Comparison of ENCODE assay signal across 9 cellular contexts in genomic region chr20:37335642-37336368, GRCh38. TPM values are rescaled to one million over a fixed set of nuclear protein-coding genes. Genes with fewer than 3 reads are reported as not detected.
DNase-seq lines count a peak whose midpoint lies in the region; ATAC-seq and TF ChIP-seq lines count a peak whose summit lies in the region.
"Had no signal": no experiment of that assay in that cellular context is flagged by ENCODE, and none has a peak within 500 bp of the region (broad histone marks: within the 10 kb centered on the region; RNA-seq: fewer than 3 reads in every experiment).

No MANE protein-coding gene starts in this region.

- no peak for TF ChIP-seq CTCF in OCI-LY3 (IDR thresholded peaks at IDR 0.05; ENCODE audit: low read depth, low read length)
- no peak for TF ChIP-seq CTCF in uterus (IDR thresholded peaks at IDR 0.05)

- H3K4me2 ChIP-seq in OCI-LY3 (ENCODE audit: low read length), result peak overlapping the region; percentile 84

- H3K79me2 ChIP-seq in OCI-LY3 (ENCODE audit: low read length), result no peaks in the 10 kb centered on the region

- H3K36me3 ChIP-seq in OCI-LY3 (replicated peaks; ENCODE audit: low read depth, low read length) (no peaks in the 10 kb centered on the region), uterus (no peaks in the 10 kb centered on the region)

- no peak for TF ChIP-seq POLR2A in uterus (IDR thresholded peaks at IDR 0.05)

- H3K9me3 ChIP-seq in OCI-LY3 (ENCODE audit: insufficient read depth, low read length), result no peaks in the 10 kb centered on the region
- H3K9me3 ChIP-seq in uterus, result no peaks in the 10 kb centered on the region

- DNase-seq in Right ventricle myocardium inferior (ENCODE audit: missing footprints) (no peak), left ventricle myocardium superior (no peak), kidney glomerular epithelial cell (lab: John Stamatoyannopoulos, UW) (peak; percentile 2), uterus (peak in 1 of 2 donors; percentile 31), NCI-H345 treated with DMSO at 0.1 percent for 48 hours (lab: John Stamatoyannopoulos, UW; ENCODE audit: unreplicated experiment) (no peak), NCI-H446 (lab: John Stamatoyannopoulos, UW) (no peak)
- DNase-seq in activated CD4-positive, CD25-positive, alpha-beta regulatory T cell (lab: John Stamatoyannopoulos, UW), result no peak
- DNase-seq: foreskin keratinocyte had no signal

- H4K20me1 ChIP-seq in OCI-LY3 (ENCODE audit: insufficient read depth, low read length), result no peaks in the 10 kb centered on the region

- intact Hi-C loops in Right ventricle myocardium inferior (cut with DNase I), result loop anchor here (5.0 kb wide), 1 partner anchor 49 kb away; the partner anchor contains the start of gene MANBAL
- intact Hi-C loops in left ventricle myocardium superior (cut with micrococcal nuclease), result no loop called here
- intact Hi-C loops in uterus (cut with DNase I; ENCODE audit: low total_unique reads), result no loop called here

- no peaks in the 10 kb centered on the region for H3K27me3 ChIP-seq in OCI-LY3 (ENCODE audit: low read depth, low read length)
- H3K27me3 ChIP-seq in uterus, result no peaks in the 10 kb centered on the region
- H3K27me3 ChIP-seq: foreskin keratinocyte had no signal

- peaks cover 71% of the 10 kb centered on the region for H3K4me1 ChIP-seq in OCI-LY3 (ENCODE audit: low read length)
- H3K4me1 ChIP-seq in uterus, result peaks cover 0 to 6% of the 10 kb centered on the region in 2 donors

- ATAC-seq in Right ventricle myocardium inferior (peak; percentile 7), left ventricle myocardium superior (no peak)
- ATAC-seq: foreskin keratinocyte had no signal

- no peak overlapping the region for H2AFZ ChIP-seq in OCI-LY3 (ENCODE audit: low read depth, low read length)

- peak overlapping the region; percentile 66 for H3K4me3 ChIP-seq in OCI-LY3 (ENCODE audit: low read length)
- H3K4me3 ChIP-seq in uterus, result no peak overlapping the region

- H3K27ac ChIP-seq in OCI-LY3 (ENCODE audit: low read length), result peak overlapping the region; percentile 88
- peak overlapping the region; percentile 78 to 86 for H3K27ac ChIP-seq in uterus
- H3K27ac ChIP-seq: foreskin keratinocyte had no signal

- peak overlapping the region; percentile 83 for H3K9ac ChIP-seq in OCI-LY3 (ENCODE audit: low read length)

RNA-seq across cellular contexts. Expression of gene SRC, which starts 10.1 kb away (rescaled TPM):
- total RNA-seq in Right ventricle myocardium inferior (6.0 TPM), left ventricle myocardium superior (5.1 TPM), uterus (100 to 1,000 TPM in 1 of 4 donors, 10 to 100 TPM in 3; 25.0 to 110 (median 34.1) TPM)

RNA-seq across cellular contexts. Expression of gene MANBAL, which starts 46.4 kb away (rescaled TPM):
- 20.7 TPM for total RNA-seq in Right ventricle myocardium inferior
- total RNA-seq in left ventricle myocardium superior, result 16.6 TPM
- total RNA-seq in uterus, result 10 to 100 TPM; 33.8 to 78.3 (median 43.5) TPM
